23 cellular contexts compared by ENCODE assay signal in the genomic region with DNA sequence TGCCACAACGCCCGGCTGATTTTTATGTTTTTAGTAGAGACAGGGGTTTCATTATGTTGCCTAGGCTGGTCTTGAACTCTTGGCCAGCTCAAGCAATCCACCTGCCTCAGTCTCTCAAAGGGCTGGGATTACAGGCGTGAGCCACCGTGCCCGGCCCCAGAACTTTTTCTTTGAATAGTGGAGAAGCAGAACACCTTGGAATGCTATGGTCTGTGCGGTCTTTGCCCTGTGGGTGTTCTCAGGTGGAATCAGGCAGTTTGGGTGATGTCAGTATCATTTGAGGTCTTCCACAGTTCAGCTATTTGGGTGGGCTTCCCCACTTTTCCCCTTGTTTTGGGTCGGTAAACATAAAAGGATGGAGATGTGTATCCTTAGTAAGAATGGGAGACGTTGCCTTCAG.
"Had no signal": no experiment of that assay in that cellular context is flagged by ENCODE, and none has a peak within 500 bp of the region (broad histone marks: within the 10 kb centered on the region; RNA-seq: fewer than 3 reads in every experiment).

No MANE protein-coding gene starts in this region.

- ATAC-seq: esophagus mucosa; naive thymus-derived CD4-positive, alpha-beta T cell; stimulated activated naive CD8-positive, alpha-beta T cell treated with anti-CD3 and anti-CD28 coated beads, Interleukin-15, amount 100 ng/mL, for 72 hours; T-cell had no signal

- H3K27ac Mint-ChIP-seq: activated naive CD8-positive, alpha-beta T cell; activated T-helper 2 cell treated with anti-CD3 and anti-CD28 coated beads, Interferon-gamma antibody, Interleukin-2, Interleukin-4, amounts not matched to agents 10 μg/mL and 5 μg/mL and 100 μg/mL, durations not matched to agents 14 hours and 24 hours and 36 hours; stimulated activated effector memory CD8-positive, alpha-beta T cell treated with anti-CD3 and anti-CD28 coated beads, Interleukin-12 subunit alpha, Interleukin-12 subunit beta, amount 100 ng/mL, for 72 hours; stimulated activated naive CD8-positive, alpha-beta T cell treated with anti-CD3 and anti-CD28 coated beads, Interleukin-15, amount 100 ng/mL, for 72 hours; T-cell; T-helper 2 cell treated with Interferon-gamma antibody and Interleukin-4, amounts not matched to agents 5 μg/mL and 100 μg/mL, for 36 hours had no signal

- H3K9me3 ChIP-seq: ovary, prostate gland, suprapubic skin, vagina had no signal

- DNase-seq: activated CD8-positive, alpha-beta memory T cell treated with anti-CD3 and anti-CD28 coated beads for 24 hours; activated CD8-positive, alpha-beta memory T cell treated with anti-CD3 and anti-CD28 coated beads, Interleukin-2, amount 50 U/mL, for 4 hours; activated naive CD4-positive, alpha-beta T cell; activated T-cell treated with anti-CD3 and anti-CD28 coated beads, Interleukin-2, amount 50 U/mL, for 24 hours; caudate nucleus; dermis blood vessel endothelial cell; effector CD8-positive, alpha-beta T cell; hypothalamus; naive thymus-derived CD4-positive, alpha-beta T cell; ovary; stimulated activated CD4-positive, alpha-beta T cell treated with anti-CD3 and anti-CD28 coated beads, Interleukin-1b, Interleukin-23, amount 100 ng/mL, for 48 hours; stimulated activated naive CD8-positive, alpha-beta T cell treated with anti-CD3 and anti-CD28 coated beads, Interleukin-15, amount 100 ng/mL, for 72 hours; T-cell; WERI-Rb-1 had no signal

- H3K4me3 ChIP-seq: ovary, prostate gland, skin epidermis, suprapubic skin, vagina had no signal

- H3K9me3 Mint-ChIP-seq: activated T-cell treated with anti-CD3 and anti-CD28 coated beads, Interleukin-2, amount 50 U/mL, for 24 hours; activated T-helper 2 cell treated with anti-CD3 and anti-CD28 coated beads, Interferon-gamma antibody, Interleukin-2, Interleukin-4, amounts not matched to agents 10 μg/mL and 5 μg/mL and 100 μg/mL, durations not matched to agents 14 hours and 24 hours and 36 hours; stimulated activated effector memory CD8-positive, alpha-beta T cell treated with anti-CD3 and anti-CD28 coated beads, Interleukin-12 subunit alpha, Interleukin-12 subunit beta, amount 100 ng/mL, for 72 hours; stimulated activated naive CD8-positive, alpha-beta T cell treated with anti-CD3 and anti-CD28 coated beads, Interleukin-15, amount 100 ng/mL, for 72 hours; T-cell; T-helper 2 cell treated with Interferon-gamma antibody and Interleukin-4, amounts not matched to agents 5 μg/mL and 100 μg/mL, for 36 hours had no signal

- H3K36me3 ChIP-seq: ovary, prostate gland, suprapubic skin, vagina had no signal

- H3K27me3 Mint-ChIP-seq: activated naive CD8-positive, alpha-beta T cell; activated T-cell treated with anti-CD3 and anti-CD28 coated beads, Interleukin-2, amount 50 U/mL, for 24 hours; naive thymus-derived CD4-positive, alpha-beta T cell; stimulated activated naive CD8-positive, alpha-beta T cell treated with anti-CD3 and anti-CD28 coated beads, Interleukin-15, amount 100 ng/mL, for 72 hours; T-cell had no signal

- H3K27ac ChIP-seq: ovary, suprapubic skin, vagina, WERI-Rb-1 had no signal

- H3K27me3 ChIP-seq: ovary, suprapubic skin, vagina had no signal

- H3K4me3 Mint-ChIP-seq: activated naive CD8-positive, alpha-beta T cell; activated T-cell treated with anti-CD3 and anti-CD28 coated beads, Interleukin-2, amount 50 U/mL, for 24 hours; stimulated activated effector memory CD8-positive, alpha-beta T cell treated with anti-CD3 and anti-CD28 coated beads, Interleukin-12 subunit alpha, Interleukin-12 subunit beta, amount 100 ng/mL, for 72 hours; stimulated activated naive CD8-positive, alpha-beta T cell treated with anti-CD3 and anti-CD28 coated beads, Interleukin-15, amount 100 ng/mL, for 72 hours; T-cell; T-helper 2 cell treated with Interferon-gamma antibody and Interleukin-4, amounts not matched to agents 5 μg/mL and 100 μg/mL, for 36 hours had no signal
